In genomic region chr10:80462277-80462985, GRCh38 we compare ENCODE assay signal across 9 cellular contexts. TPM values are rescaled to one million over a fixed set of nuclear protein-coding genes. Genes with fewer than 3 reads are reported as not detected.
DNase-seq lines count a peak whose midpoint lies in the region; ATAC-seq and TF ChIP-seq lines count a peak whose summit lies in the region.
"Had no signal": no experiment of that assay in that cellular context is flagged by ENCODE, and none has a peak within 500 bp of the region (broad histone marks: within the 10 kb centered on the region; RNA-seq: fewer than 3 reads in every experiment).

No MANE protein-coding gene starts in this region.

- H3K36me3 Mint-ChIP-seq in activated CD8-positive, alpha-beta T cell treated with anti-CD3 and anti-CD28 coated beads for 36 hours (ENCODE audit: low read depth): peaks cover 24% of the 10 kb centered on the region
- H3K36me3 Mint-ChIP-seq in glutamatergic neuron (ENCODE audit: unreplicated experiment): no peaks in the 10 kb centered on the region

- no peak for TF ChIP-seq CTCF in activated CD8-positive, alpha-beta T cell treated with anti-CD3 and anti-CD28 coated beads for 36 hours (IDR thresholded peaks at IDR 0.05)
- TF ChIP-seq CTCF in glutamatergic neuron (IDR thresholded peaks at IDR 0.05; ENCODE audit: partially characterized antibody, unreplicated experiment): no peak
- TF ChIP-seq CTCF in sigmoid colon (IDR thresholded peaks at IDR 0.05): no peak
- TF ChIP-seq CTCF in lower leg skin (IDR thresholded peaks at IDR 0.05): no peak

- H3K4me3 ChIP-seq in sigmoid colon: peak overlapping the region in 1 of 4 donors; percentile 5
- H3K4me3 ChIP-seq in lower leg skin (ENCODE audit: low read depth, poor library complexity, severe bottlenecking): no peak overlapping the region

- no peaks in the 10 kb centered on the region for H3K27me3 Mint-ChIP-seq in activated CD8-positive, alpha-beta T cell treated with anti-CD3 and anti-CD28 coated beads for 36 hours
- peaks cover 10% of the 10 kb centered on the region for H3K27me3 Mint-ChIP-seq in glutamatergic neuron (ENCODE audit: unreplicated experiment)

- H3K9me3 ChIP-seq in sigmoid colon: no peaks in the 10 kb centered on the region

- TF ChIP-seq EP300 in sigmoid colon (IDR thresholded peaks at IDR 0.05): no peak

- H3K4me3 Mint-ChIP-seq in activated CD8-positive, alpha-beta T cell treated with anti-CD3 and anti-CD28 coated beads for 36 hours: no peak overlapping the region
- peak overlapping the region; percentile 68 for H3K4me3 Mint-ChIP-seq in glutamatergic neuron (ENCODE audit: unreplicated experiment)

- POLR2A ChIA-PET in activated CD8-positive, alpha-beta T cell treated with anti-CD3 and anti-CD28 coated beads for 36 hours (lab: Charles Lee): interaction anchor here (0.9 to 16.7 kb wide), 4 partner anchors 9 to 36 kb away, joined by 4 to 223 read pairs (median 47); no protein-coding TSS in a partner anchor

- peak overlapping the region; percentile 95 for H3K27ac Mint-ChIP-seq in activated CD8-positive, alpha-beta T cell treated with anti-CD3 and anti-CD28 coated beads for 36 hours
- H3K27ac Mint-ChIP-seq in glutamatergic neuron (ENCODE audit: unreplicated experiment): peak overlapping the region; percentile 92

- H3K36me3 ChIP-seq in sigmoid colon: no peaks in the 10 kb centered on the region

- peaks cover 98% of the 10 kb centered on the region for H3K4me1 Mint-ChIP-seq in activated CD8-positive, alpha-beta T cell treated with anti-CD3 and anti-CD28 coated beads for 36 hours (ENCODE audit: low read depth)
- peaks cover 84% of the 10 kb centered on the region for H3K4me1 Mint-ChIP-seq in glutamatergic neuron (ENCODE audit: low read depth, unreplicated experiment)

- peak overlapping the region; percentile 72 to 79 (median 74) for H3K27ac ChIP-seq in sigmoid colon

- H3K9me3 Mint-ChIP-seq in activated CD8-positive, alpha-beta T cell treated with anti-CD3 and anti-CD28 coated beads for 36 hours: no peaks in the 10 kb centered on the region
- peaks cover 6% of the 10 kb centered on the region for H3K9me3 Mint-ChIP-seq in glutamatergic neuron (ENCODE audit: unreplicated experiment)

- H3K4me1 ChIP-seq in sigmoid colon: peaks cover 0 to 93% (median 85%) of the 10 kb centered on the region in 4 donors

- DNase-seq in EH (ENCODE audit: low read depth) (peak; percentile 63), glutamatergic neuron (no peak), sigmoid colon (peak; percentile 71), ureter (ENCODE audit: low spot score) (no peak), lower leg skin (ENCODE audit: low spot score in 2 of 2) (no peak)
- DNase-seq in activated CD8-positive, alpha-beta T cell treated with anti-CD3 and anti-CD28 coated beads for 36 hours: no peak
- DNase-seq in activated naive CD4-positive, alpha-beta T cell treated with anti-CD3 and anti-CD28 coated beads, Interleukin-2, amount 50 U/mL, for 16 hours: no peak
- DNase-seq: Karpas-422 had no signal

- no peak for ATAC-seq in activated CD8-positive, alpha-beta T cell treated with anti-CD3 and anti-CD28 coated beads for 36 hours
- no peak for ATAC-seq in GM21390 (IDR thresholded peaks at IDR 0.05; ENCODE audit: unreplicated experiment)

- CTCF ChIA-PET in activated CD8-positive, alpha-beta T cell treated with anti-CD3 and anti-CD28 coated beads for 36 hours (lab: Charles Lee): interaction anchor here (0.6 to 37.8 kb wide), 5 partner anchors 9 to 44 kb away, joined by 3 to 1114 read pairs (median 29); no protein-coding TSS in a partner anchor

- no peaks in the 10 kb centered on the region for H3K27me3 ChIP-seq in sigmoid colon

- intact Hi-C loops in activated CD8-positive, alpha-beta T cell treated with anti-CD3 and anti-CD28 coated beads for 36 hours (cut with micrococcal nuclease): no loop called here
- intact Hi-C loops in sigmoid colon (cut with DNase I): no loop called here
- intact Hi-C loops in lower leg skin (cut with DNase I; ENCODE audit: low total_unique reads): no loop called here

- WGBS in sigmoid colon, 2 donors: 55 to 60% methylated on average over 8 of the region's 8 CpGs
- WGBS in lower leg skin, 2 donors: 45 to 46% methylated on average over 8 of the region's 8 CpGs

- TF ChIP-seq POLR2A in sigmoid colon (IDR thresholded peaks at IDR 0.05) (no peak), lower leg skin (IDR thresholded peaks at IDR 0.05) (no peak)

RNA-seq across cellular contexts. Expression of gene TSPAN14, which starts 8.3 kb away (rescaled TPM):
- total RNA-seq in activated CD8-positive, alpha-beta T cell treated with anti-CD3 and anti-CD28 coated beads for 36 hours: 10 to 100 TPM; 43.9 to 45.5 TPM
- total RNA-seq in glutamatergic neuron (ENCODE audit: unreplicated experiment) (141 TPM), sigmoid colon (10 to 100 TPM; 22.0 to 29.9 (median 23.9) TPM), ureter (177 TPM), lower leg skin (100 to 1,000 TPM; 103 to 168 (median 131) TPM)
- polyA plus RNA-seq in sigmoid colon: 10 to 100 TPM; 12.0 to 67.3 (median 14.1) TPM

RNA-seq across cellular contexts. Expression of gene PRXL2A, which starts 54.1 kb away (rescaled TPM):
- 10 to 100 TPM; 21.0 to 22.7 TPM for total RNA-seq in activated CD8-positive, alpha-beta T cell treated with anti-CD3 and anti-CD28 coated beads for 36 hours
- total RNA-seq in glutamatergic neuron (ENCODE audit: unreplicated experiment): 164 TPM
- 10 to 100 TPM; 43.7 to 57.4 (median 50.9) TPM for total RNA-seq in sigmoid colon
- 10 to 100 TPM; 33.3 to 63.5 (median 37.8) TPM for polyA plus RNA-seq in sigmoid colon
- 118 TPM for total RNA-seq in ureter
- 100 to 1,000 TPM in 1 of 4 donors, 10 to 100 TPM in 3; 65.1 to 106 (median 89.0) TPM for total RNA-seq in lower leg skin

Comparison
In these comparisons a context has a peak if more than half of its experiments do, and no peak if none do; other contexts are left out.
1. DNase-seq: peak in EH (single experiment) and sigmoid colon (single experiment); none in activated CD8-positive, alpha-beta T cell treated with anti-CD3 and anti-CD28 coated beads for 36 hours (single experiment), glutamatergic neuron (single experiment), ureter (single experiment), lower leg skin (0 of 2) and activated naive CD4-positive, alpha-beta T cell treated with anti-CD3 and anti-CD28 coated beads, Interleukin-2, amount 50 U/mL, for 16 hours (single experiment).